In genomic region chr15:77605582-77605981, GRCh38 we compare ENCODE assay signal across 23 cellular contexts. TPM values are rescaled to one million over a fixed set of nuclear protein-coding genes. Genes with fewer than 3 reads are reported as not detected.
A peak's percentile ranks its signal among the peaks of the same experiment; 100 is the strongest.
DNase-seq lines count a peak whose midpoint lies in the region; ATAC-seq and TF ChIP-seq lines count a peak whose summit lies in the region.
"Had no signal": no experiment of that assay in that cellular context is flagged by ENCODE, and none has a peak within 500 bp of the region (broad histone marks: within the 10 kb centered on the region; RNA-seq: fewer than 3 reads in every experiment).

No MANE protein-coding gene starts in this region.

- H3K4me1 Mint-ChIP-seq in natural killer cell (peaks cover 8 to 15% of the 10 kb centered on the region in 2 donors), T-helper 17 cell (peaks cover 10% of the 10 kb centered on the region), nephron progenitor cell (peaks cover 97% of the 10 kb centered on the region)
- H3K4me1 Mint-ChIP-seq in natural killer cell treated with Interleukin-12 subunit alpha and Interleukin-12 subunit beta and Interleukin-15 and Interleukin-18, amount 100 ng/mL, for 72 hours (ENCODE audit: low read depth in 2 of 2), result peaks cover 8 to 12% of the 10 kb centered on the region in 2 donors

- intact Hi-C loops in natural killer cell (cut with micrococcal nuclease), result no loop called here

- no peaks in the 10 kb centered on the region for H3K36me3 Mint-ChIP-seq in natural killer cell
- no peaks in the 10 kb centered on the region for H3K36me3 Mint-ChIP-seq in natural killer cell treated with Interleukin-12 subunit alpha and Interleukin-12 subunit beta and Interleukin-15 and Interleukin-18, amount 100 ng/mL, for 72 hours
- peaks cover 4% of the 10 kb centered on the region for H3K36me3 Mint-ChIP-seq in T-helper 17 cell (ENCODE audit: low read depth)
- H3K36me3 Mint-ChIP-seq in nephron progenitor cell (ENCODE audit: low read depth), result no peaks in the 10 kb centered on the region

- ATAC-seq in natural killer cell (no peak), T-helper 17 cell (no peak), GM21526 (IDR thresholded peaks at IDR 0.05; ENCODE audit: low FRiP score, unreplicated experiment) (no peak), GM19023 (IDR thresholded peaks at IDR 0.05; ENCODE audit: unreplicated experiment) (no peak)
- no peak for ATAC-seq in natural killer cell treated with Interleukin-12 subunit alpha and Interleukin-12 subunit beta and Interleukin-15 and Interleukin-18, amount 100 ng/mL, for 72 hours
- ATAC-seq: A549, HepG2 had no signal

- H3K4me3 Mint-ChIP-seq in natural killer cell, result peak overlapping the region; percentile 21
- H3K4me3 Mint-ChIP-seq in natural killer cell treated with Interleukin-12 subunit alpha and Interleukin-12 subunit beta and Interleukin-15 and Interleukin-18, amount 100 ng/mL, for 72 hours, result no peak overlapping the region
- peak overlapping the region; percentile 5 for H3K4me3 Mint-ChIP-seq in T-helper 17 cell
- peak overlapping the region; percentile 66 for H3K4me3 Mint-ChIP-seq in nephron progenitor cell
- H3K4me3 Mint-ChIP-seq: CD4-positive, alpha-beta T cell had no signal

- H3K27ac Mint-ChIP-seq in natural killer cell (no peak overlapping the region), T-helper 17 cell (no peak overlapping the region), nephron progenitor cell (peak overlapping the region; percentile 91)
- no peak overlapping the region for H3K27ac Mint-ChIP-seq in natural killer cell treated with Interleukin-12 subunit alpha and Interleukin-12 subunit beta and Interleukin-15 and Interleukin-18, amount 100 ng/mL, for 72 hours
- H3K27ac Mint-ChIP-seq: B cell; CD4-positive, alpha-beta T cell had no signal

- H3K9me3 ChIP-seq in T-helper 17 cell (ENCODE audit: control insufficient read depth, low read length, poor library complexity, severe bottlenecking), result no peaks in the 10 kb centered on the region
- H3K9me3 ChIP-seq: A549 had no signal

- DNase-seq in natural killer cell (no peak), T-helper 17 cell (no peak), nephron progenitor cell (no peak)
- DNase-seq in natural killer cell treated with Interleukin-12 subunit alpha and Interleukin-12 subunit beta and Interleukin-15 and Interleukin-18, amount 100 ng/mL, for 72 hours (ENCODE audit: low spot score), result no peak
- no peak for DNase-seq in activated CD4-positive, alpha-beta T cell treated with anti-CD3 and anti-CD28 coated beads, Interleukin-2, amount 50 U/mL, for 48 hours
- DNase-seq: CD4-positive, alpha-beta T cell; COR-L47; DMS79; GM23248; HCEC 1CT; KG1; NCI-H1092 treated with DMSO at 0.1 percent for 48 hours; NCI-H1436 treated with DMSO at 0.1 percent for 48 hours; NCI-H2029; NCI-H2227 treated with DMSO at 0.1 percent for 48 hours; NCI-H510A; OCI-M1; RPMI8226 had no signal

- H3K9me3 Mint-ChIP-seq in natural killer cell (no peaks in the 10 kb centered on the region), nephron progenitor cell (no peaks in the 10 kb centered on the region)
- H3K9me3 Mint-ChIP-seq in natural killer cell treated with Interleukin-12 subunit alpha and Interleukin-12 subunit beta and Interleukin-15 and Interleukin-18, amount 100 ng/mL, for 72 hours, result no peaks in the 10 kb centered on the region
- H3K9me3 Mint-ChIP-seq: CD4-positive, alpha-beta T cell had no signal

- H3K27me3 Mint-ChIP-seq in natural killer cell (ENCODE audit: low read depth in 2 of 2) (peaks cover 0 to 8% of the 10 kb centered on the region in 2 donors), T-helper 17 cell (peaks cover 43% of the 10 kb centered on the region), nephron progenitor cell (ENCODE audit: low read depth, poor library complexity) (peaks cover 7% of the 10 kb centered on the region)
- peaks cover 0 to 12% of the 10 kb centered on the region in 2 donors for H3K27me3 Mint-ChIP-seq in natural killer cell treated with Interleukin-12 subunit alpha and Interleukin-12 subunit beta and Interleukin-15 and Interleukin-18, amount 100 ng/mL, for 72 hours

- TF ChIP-seq CTCF in natural killer cell (IDR thresholded peaks at IDR 0.05) (no peak), nephron progenitor cell (IDR thresholded peaks at IDR 0.05) (no peak)

RNA-seq across cellular contexts. Expression of gene LINGO1, which starts 27.1 kb away (rescaled TPM):
- not detected for total RNA-seq in natural killer cell
- not detected for total RNA-seq in natural killer cell treated with Interleukin-12 subunit alpha and Interleukin-12 subunit beta and Interleukin-15 and Interleukin-18, amount 100 ng/mL, for 72 hours
- total RNA-seq in T-helper 17 cell, result not detected
- total RNA-seq: B cell; CD4-positive, alpha-beta T cell; GM23248; HepG2 had no signal
